In genomic region chr3:23752126-23752525, GRCh38 we compare ENCODE assay signal across 23 cellular contexts. TPM values are rescaled to one million over a fixed set of nuclear protein-coding genes. Genes with fewer than 3 reads are reported as not detected.
A peak's percentile ranks its signal among the peaks of the same experiment; 100 is the strongest.
DNase-seq lines count a peak whose midpoint lies in the region; ATAC-seq and TF ChIP-seq lines count a peak whose summit lies in the region.
"Had no signal": no experiment of that assay in that cellular context is flagged by ENCODE, and none has a peak within 500 bp of the region (broad histone marks: within the 10 kb centered on the region; RNA-seq: fewer than 3 reads in every experiment).

No MANE protein-coding gene starts in this region.

- DNase-seq in Daoy (ENCODE audit: low read depth) = peak; percentile 27
- peak; percentile 67 for DNase-seq in M059J (ENCODE audit: low read depth)
- peak; percentile 80 for DNase-seq in myocyte (ENCODE audit: low read depth)
- DNase-seq in NCI-H1694 (lab: John Stamatoyannopoulos, UW) = no peak
- no peak for DNase-seq in HCEC 1CT
- DNase-seq: activated CD8-positive, alpha-beta T cell treated with anti-CD3 and anti-CD28 coated beads, Interleukin-2, amount 10 ng/mL, durations not matched to agents 7 days and 5 days; activated gamma-delta T cell; activated T-cell treated with anti-CD3 and anti-CD28 coated beads, Interleukin-2, amount 50 U/mL, for 1 hour; DMS79; HFFc6; KG1; NCI-H146; NCI-H2171; NCI-H524 treated with DMSO at 0.1 percent for 48 hours; nucleus accumbens; Right ventricle myocardium superior; stimulated activated CD4-positive, alpha-beta T cell treated with anti-CD3 and anti-CD28 coated beads, Interleukin-1b, Interleukin-23, amount 100 ng/mL, for 48 hours; T-cell had no signal

- TF ChIP-seq CTCF in VCaP (conservative IDR thresholded peaks at IDR 0.05) = no peak

- H3K27ac ChIP-seq in VCaP = peak overlapping the region; percentile 88
- H3K27ac ChIP-seq: skin epidermis, upper lobe of left lung had no signal

- ATAC-seq in HG03378 (IDR thresholded peaks at IDR 0.05; ENCODE audit: unreplicated experiment) = no peak
- ATAC-seq in HG03565 (IDR thresholded peaks at IDR 0.05; ENCODE audit: unreplicated experiment) = no peak
- ATAC-seq: activated CD8-positive, alpha-beta T cell treated with anti-CD3 and anti-CD28 coated beads, Interleukin-2, amount 10 ng/mL, durations not matched to agents 7 days and 5 days; T-cell had no signal

RNA-seq across cellular contexts. Expression of gene UBE2E1, which starts 53.6 kb away (rescaled TPM):
- 65.8 and 80.3 TPM in 2 replicates for total RNA-seq in Daoy (2014; rRNA removed; shearing (Covaris generic))
- total RNA-seq in M059J (2014; rRNA removed; shearing (Covaris generic)) = 99.0 and 107 TPM in 2 replicates
- 73.8 and 90.8 TPM in 2 replicates for total RNA-seq in myocyte
- polyA plus RNA-seq in myocyte (2012) = 73.2 TPM

Comparison
In these comparisons a context has a peak if more than half of its experiments do, and no peak if none do; other contexts are left out.
1. DNase-seq: peak in Daoy (single experiment), M059J (single experiment) and myocyte (single experiment); none in NCI-H1694 (single experiment) and HCEC 1CT (single experiment).